In the genomic region with DNA sequence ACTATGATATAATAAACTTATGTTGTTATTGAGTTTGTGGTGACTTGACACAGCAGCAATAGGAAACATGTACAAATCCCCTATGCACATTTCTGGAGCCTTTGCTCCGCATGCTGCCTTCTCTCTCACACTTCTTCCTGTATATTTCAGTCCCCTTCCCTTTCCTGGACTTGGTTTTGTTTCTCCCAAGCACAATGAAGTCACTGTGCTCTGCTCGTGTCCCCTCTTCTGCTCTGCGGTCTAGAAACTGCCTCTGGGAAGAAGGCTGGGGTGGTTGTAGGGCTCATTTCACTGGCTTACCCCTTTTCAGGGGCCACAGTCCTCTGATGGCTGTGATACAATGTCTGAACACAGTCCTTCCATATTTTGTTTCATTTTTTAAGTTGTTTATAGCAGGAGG, we compare ENCODE assay signal across 20 cellular contexts. TPM values are rescaled to one million over a fixed set of nuclear protein-coding genes. Genes with fewer than 3 reads are reported as not detected.
DNase-seq lines count a peak whose midpoint lies in the region; FAIRE-seq and TF ChIP-seq lines count a peak whose summit lies in the region.
"Had no signal": no experiment of that assay in that cellular context is flagged by ENCODE, and none has a peak within 500 bp of the region (broad histone marks: within the 10 kb centered on the region; RNA-seq: fewer than 3 reads in every experiment).

No MANE protein-coding gene starts in this region.

- TF ChIP-seq EP300 in H1 (IDR thresholded peaks at IDR 0.05; ENCODE audit: borderline replicate concordance in 1 of 2, low read depth in 2 of 2, low read length in 2 of 2), result no peak

- POLR2A ChIA-PET in MCF 10A (lab: Yijun Ruan, JAX) (interaction anchor here (1.2 kb wide), 1 partner anchor 17 kb away, joined by 5 read pairs; no protein-coding TSS in a partner anchor), H1 (lab: Charles Lee; ENCODE audit: partially characterized antibody) (no interaction called here)

- no peak for TF ChIP-seq RAD21 in H1 (IDR thresholded peaks at IDR 0.05 in 1 of 2, conservative IDR thresholded peaks at IDR 0.05 in 1 of 2; ENCODE audit: low read depth in 2 of 2, low read length in 2 of 2)

- no peak overlapping the region for H3K56ac ChIP-seq in H1 (replicated peaks; ENCODE audit: insufficient read length, low read depth, low read length)

- TF ChIP-seq CTCF in mammary epithelial cell (conservative IDR thresholded peaks at IDR 0.05 in 1 of 2, IDR thresholded peaks at IDR 0.05 in 1 of 2; ENCODE audit: extremely low read depth in 1 of 2, insufficient read depth in 1 of 2, low read depth in 1 of 2, low read length in 2 of 2) (no peak), MCF 10A (IDR thresholded peaks at IDR 0.05; ENCODE audit: unreplicated experiment) (no peak), H1 (IDR thresholded peaks at IDR 0.05; ENCODE audit: control extremely low read depth in 1 of 3, insufficient read depth in 1 of 3, low read depth in 1 of 3, low read length in 3 of 3) (no peak), neutrophil (IDR thresholded peaks at IDR 0.05) (no peak)

- H3K27ac Mint-ChIP-seq in MCF 10A (ENCODE audit: low read depth, unreplicated experiment), result no peak overlapping the region
- H3K27ac Mint-ChIP-seq: GM23338, IgD-negative memory B cell had no signal

- in situ Hi-C loops in mammary epithelial cell (cut with MboI; ENCODE audit: low sequenced_read_pairs in 2 of 2), result no loop called here

- no peak overlapping the region for H3K4me2 ChIP-seq in mammary epithelial cell (ENCODE audit: insufficient read depth, low read depth, low read length)
- no peak overlapping the region for H3K4me2 ChIP-seq in H1 (ENCODE audit: insufficient read depth in 1 of 2, low read depth in 2 of 2, low read length in 2 of 2)
- H3K4me2 ChIP-seq: A549, BLaER1, GM23338 had no signal

- H3K36me3 Mint-ChIP-seq in MCF 10A (ENCODE audit: insufficient read depth, unreplicated experiment), result no peaks in the 10 kb centered on the region
- H3K36me3 Mint-ChIP-seq: CD14-positive monocyte; CD4-positive, alpha-beta memory T cell; IgD-negative memory B cell had no signal

- no peak overlapping the region for H2BK20ac ChIP-seq in H1 (ENCODE audit: low read length)

- no peak for FAIRE-seq in H1 (lab: Jason Lieb, UNC)
- FAIRE-seq in urothelium cell line (lab: Jason Lieb, UNC), result no peak
- FAIRE-seq: A549, HepG2 had no signal

- no peaks in the 10 kb centered on the region for H3K27me3 Mint-ChIP-seq in MCF 10A (ENCODE audit: insufficient read depth, unreplicated experiment)

- dilution Hi-C loops in mammary epithelial cell (cut with HindIII; ENCODE audit: low sequenced_read_pairs), result no loop called here

- peak overlapping the region; percentile 39 for H2AFZ ChIP-seq in mammary epithelial cell (ENCODE audit: low read depth, low read length)
- 0 out of 2 replicates have a peak overlapping the region, but pooled peaks have one; percentile 8 for H2AFZ ChIP-seq in H1 (ENCODE audit: low read length)
- H2AFZ ChIP-seq: GM23338 had no signal

- CTCF ChIA-PET in mammary epithelial cell (lab: Charles Lee; ENCODE audit: low non-redundant PET), result no interaction called here
- CTCF ChIA-PET in MCF 10A (lab: Yijun Ruan, JAX), result no interaction called here
- CTCF ChIA-PET in H1 (lab: Charles Lee; ENCODE audit: partially characterized antibody), result interaction anchor here (0.6 to 0.7 kb wide), 2 partner anchors 74 to 413 kb away, joined by 3 to 6 read pairs; no protein-coding TSS in a partner anchor

- H4K91ac ChIP-seq in H1 (replicated peaks; ENCODE audit: insufficient read length, low read length), result no peak overlapping the region

- H3K4ac ChIP-seq in H1 (replicated peaks; ENCODE audit: insufficient read length, low read depth, low read length), result no peak overlapping the region

- H3K27me3 ChIP-seq in mammary epithelial cell (ENCODE audit: insufficient read depth, low read length), result no peaks in the 10 kb centered on the region
- H3K27me3 ChIP-seq in H1 (replicated peaks in 1 of 4; ENCODE audit: control insufficient read depth in 3 of 4, extremely low read depth in 1 of 4, insufficient read depth in 3 of 4, low read length in 3 of 4), result no peaks in the 10 kb centered on the region
- peaks cover 4% of the 10 kb centered on the region for H3K27me3 ChIP-seq in neutrophil
- H3K27me3 ChIP-seq: BLaER1 had no signal

- H3K79me2 ChIP-seq in mammary epithelial cell (ENCODE audit: insufficient read depth, low read length), result no peaks in the 10 kb centered on the region
- no peaks in the 10 kb centered on the region for H3K79me2 ChIP-seq in H1 (ENCODE audit: control insufficient read depth in 1 of 2, insufficient read depth in 2 of 2, low read length in 2 of 2)

- DNase-seq in mammary epithelial cell (no peak), MCF 10A (ENCODE audit: unreplicated experiment) (no peak), H1 (ENCODE audit: low read depth in 1 of 2, low spot score in 2 of 2) (no peak), urothelium cell line (ENCODE audit: low spot score) (no peak), NCI-H1092 treated with DMSO at 0.1 percent for 48 hours (lab: John Stamatoyannopoulos, UW) (no peak)
- DNase-seq in NK-92 treated with Interleukin-12 subunit alpha and Interleukin-12 subunit beta, amount 100 ng/mL, for 24 hours (lab: John Stamatoyannopoulos, UW), result no peak
- DNase-seq: Calu3; CD4-positive, alpha-beta memory T cell; DMS79 treated with DMSO at 0.1 percent for 48 hours; GF-D8; H7 had no signal

- intact Hi-C loops in mammary epithelial cell (cut with micrococcal nuclease) (no loop called here), MCF 10A (cut with micrococcal nuclease) (no loop called here)

- no peak overlapping the region for H2BK12ac ChIP-seq in H1 (ENCODE audit: low read depth, low read length)

- no peak overlapping the region for H2BK5ac ChIP-seq in H1 (ENCODE audit: low read depth, low read length)

- no peaks in the 10 kb centered on the region for H3K79me1 ChIP-seq in H1 (ENCODE audit: low read depth, low read length)

- no peak overlapping the region for H2AK5ac ChIP-seq in H1 (ENCODE audit: low read depth, low read length)

- BruUV-seq in mammary epithelial cell (replicated peaks; lab: Mats Ljungman, UMichigan), result no TSS peak
- no TSS peak for BruUV-seq in MCF 10A (replicated peaks; lab: Mats Ljungman, UMichigan)

- H3K23ac ChIP-seq in H1 (ENCODE audit: insufficient read length), result no peak overlapping the region

- H3K9ac ChIP-seq in mammary epithelial cell (ENCODE audit: insufficient read depth, low read length), result no peak overlapping the region
- H3K9ac ChIP-seq in H1 (replicated peaks in 1 of 4; ENCODE audit: extremely low read depth in 1 of 4, low read depth in 3 of 4, low read length in 3 of 4), result no peak overlapping the region
- H3K9ac ChIP-seq: BLaER1 had no signal

- H3K4me1 Mint-ChIP-seq in MCF 10A (ENCODE audit: insufficient read depth, unreplicated experiment), result peaks cover 14% of the 10 kb centered on the region
- H3K4me1 Mint-ChIP-seq: CD4-positive, alpha-beta memory T cell; GM23338; IgD-negative memory B cell had no signal

- H3K4me3 ChIP-seq in mammary epithelial cell (replicated peaks in 1 of 3; ENCODE audit: insufficient read depth in 1 of 3, low read depth in 2 of 3, low read length in 3 of 3), result no peak overlapping the region
- no peak overlapping the region for H3K4me3 ChIP-seq in H1 (ENCODE audit: extremely low read depth in 1 of 4, insufficient read depth in 2 of 4, low read depth in 3 of 4, low read length in 4 of 4)
- H3K4me3 ChIP-seq in neutrophil (ENCODE audit: low read depth in 1 of 2, low read length in 1 of 2), result no peak overlapping the region
- H3K4me3 ChIP-seq: A549, BLaER1, GM23338 had no signal

- no peak overlapping the region for H3K4me3 Mint-ChIP-seq in MCF 10A (ENCODE audit: unreplicated experiment)
- H3K4me3 Mint-ChIP-seq: CD14-positive monocyte; CD4-positive, alpha-beta memory T cell; GM23338; IgD-negative memory B cell had no signal

- H3K36me3 ChIP-seq in mammary epithelial cell (ENCODE audit: insufficient read depth, low read length), result no peaks in the 10 kb centered on the region
- no peaks in the 10 kb centered on the region for H3K36me3 ChIP-seq in H1 (ENCODE audit: control insufficient read depth in 2 of 4, insufficient read depth in 4 of 4, low read length in 3 of 4)
- no peaks in the 10 kb centered on the region for H3K36me3 ChIP-seq in neutrophil
- H3K36me3 ChIP-seq: BLaER1 had no signal

- H3K14ac ChIP-seq in H1 (ENCODE audit: insufficient read length), result no peak overlapping the region

- H2BK15ac ChIP-seq in H1 (ENCODE audit: low read length), result no peak overlapping the region

- H3K9me3 Mint-ChIP-seq in MCF 10A (ENCODE audit: unreplicated experiment), result no peaks in the 10 kb centered on the region
- H3K9me3 Mint-ChIP-seq: GM23338, IgD-negative memory B cell had no signal

- no peak for TF ChIP-seq POLR2A in H1 (IDR thresholded peaks at IDR 0.05; ENCODE audit: control extremely low read depth in 1 of 2, low read depth in 2 of 2, low read length in 2 of 2)

- H3K23me2 ChIP-seq in H1 (ENCODE audit: low read depth, low read length), result no peaks in the 10 kb centered on the region; the same call in 1 of the 2 replicates

- H3K4me1 ChIP-seq in mammary epithelial cell (ENCODE audit: insufficient read depth, low read length) (peaks cover 3% of the 10 kb centered on the region), H1 (replicated peaks in 1 of 4; ENCODE audit: control insufficient read depth in 3 of 4, insufficient read depth in 4 of 4, low read length in 3 of 4) (no peaks in the 10 kb centered on the region), neutrophil (ENCODE audit: control insufficient read depth in 1 of 2, insufficient read depth in 1 of 2, low read depth in 1 of 2, low read length in 1 of 2) (peaks cover 34 to 38% of the 10 kb centered on the region in 2 experiments)
- H3K4me1 ChIP-seq: BLaER1 had no signal

- WGBS in mammary epithelial cell (ENCODE audit: low coverage, missing lambda C conversion rate), result 52% methylated on average over 3 of the region's 3 CpGs
- 81% methylated on average over 3 of the region's 3 CpGs; no CpG with 5 or more reads in 1 of the 2 experiments for WGBS in H1 (ENCODE audit: extremely low coverage in 1 of 2, insufficient coverage in 1 of 2, insufficient read length in 1 of 2, insufficient replicate concordance in 2 of 2, low coverage in 1 of 2, low lambda C conversion rate in 2 of 2, missing lambda C conversion rate in 1 of 2), 2 experiments

- H4K5ac ChIP-seq in H1 (ENCODE audit: insufficient read length, low read depth, low read length), result no peak overlapping the region

- H2BK120ac ChIP-seq in H1 (replicated peaks; ENCODE audit: low read depth, low read length), result no peak overlapping the region

- no peak overlapping the region for H3K18ac ChIP-seq in H1 (ENCODE audit: extremely low read depth, low read length)

- no peaks in the 10 kb centered on the region for H3K9me3 ChIP-seq in mammary epithelial cell (replicated peaks; ENCODE audit: insufficient read depth, low read length)
- no peaks in the 10 kb centered on the region; a peak in 1 of 4 replicates for H3K9me3 ChIP-seq in H1 (ENCODE audit: insufficient read depth in 2 of 2, low read depth in 1 of 2, low read length in 1 of 2)
- no peaks in the 10 kb centered on the region for H3K9me3 ChIP-seq in neutrophil
- H3K9me3 ChIP-seq: A549, BLaER1 had no signal

- H4K20me1 ChIP-seq in mammary epithelial cell (ENCODE audit: insufficient read depth, low read length) (no peaks in the 10 kb centered on the region), H1 (replicated peaks in 1 of 2; ENCODE audit: control insufficient read depth in 1 of 2, insufficient read depth in 2 of 2, low read length in 2 of 2) (no peaks in the 10 kb centered on the region)
- H4K20me1 ChIP-seq: BLaER1 had no signal

- no peak overlapping the region for H3K27ac ChIP-seq in mammary epithelial cell (ENCODE audit: insufficient read depth, low read depth, low read length)
- no peak overlapping the region for H3K27ac ChIP-seq in H1 (ENCODE audit: low read depth, low read length)
- H3K27ac ChIP-seq in neutrophil, result peak overlapping the region; percentile 79
- H3K27ac ChIP-seq: 22Rv1, A549, BLaER1 had no signal

- no peak overlapping the region for H4K8ac ChIP-seq in H1 (ENCODE audit: extremely low read depth, insufficient read depth, low read length)

RNA-seq across cellular contexts. Expression of a gene that starts 15.7 kb away (rescaled TPM):
- total RNA-seq in mammary epithelial cell (under 1 TPM; 0.59 to 0.67 TPM), MCF 10A (2022) (not detected in 2 replicates)
- polyA plus RNA-seq in mammary epithelial cell (0.14 TPM), H1 (2011; rRNA removed) (1.4 and 2.3 TPM in 2 replicates)
- polyA minus RNA-seq in mammary epithelial cell, result not detected
- 1.4 and 1.9 TPM in 2 replicates for total RNA-seq in H1 (2021; fragmentation: NEBNext Ultra II Directional; extraction: Animal tissue kit (Norgen Biotek cat#: 25700))
- polyA plus RNA-seq in H1 (2011; cell fraction: cytosol; rRNA removed), result 2.0 TPM
- 3.2 TPM for polyA plus RNA-seq in H1 (2011; cell fraction: nucleus; rRNA removed)
- polyA plus RNA-seq in H1 (2012, experiment 1 of 2), result 0.73 to 1.6 TPM (median 1.2 TPM) in 4 replicates
- 1.0 TPM for polyA plus RNA-seq in H1 (2012, experiment 2 of 2)
- polyA plus RNA-seq in H1 (2013, experiment 1 of 2), result 0.51 TPM
- 0.53 TPM for polyA plus RNA-seq in H1 (2013, experiment 2 of 2)
- polyA minus RNA-seq in H1 (2011; rRNA and poly(A)+ RNA removed), result 1.4 and 1.6 TPM in 2 replicates
- polyA minus RNA-seq in H1 (2011; cell fraction: cytosol; rRNA and poly(A)+ RNA removed), result 2.0 TPM
- 1.4 TPM for polyA minus RNA-seq in H1 (2011; cell fraction: nucleus; rRNA and poly(A)+ RNA removed)
- polyA plus RNA-seq: AG04450 had no signal

RNA-seq across cellular contexts. Expression of a gene that starts 53.8 kb away (rescaled TPM):
- total RNA-seq in mammary epithelial cell (10 to 100 TPM in 1 of 2 donors, 1 to 10 TPM in 1; 8.0 to 12.7 TPM), MCF 10A (2022) (7.1 and 7.3 TPM in 2 replicates)
- polyA plus RNA-seq in mammary epithelial cell (1.9 TPM), H1 (2011; rRNA removed) (0.55 and 1.3 TPM in 2 replicates)
- 15.3 TPM for polyA minus RNA-seq in mammary epithelial cell
- total RNA-seq in H1 (2021; fragmentation: NEBNext Ultra II Directional; extraction: Animal tissue kit (Norgen Biotek cat#: 25700)), result 11.5 and 11.8 TPM in 2 replicates
- 2.0 TPM for polyA plus RNA-seq in H1 (2011; cell fraction: cytosol; rRNA removed)
- 1.2 TPM for polyA plus RNA-seq in H1 (2011; cell fraction: nucleus; rRNA removed)
- polyA plus RNA-seq in H1 (2012, experiment 1 of 2), result 2.3 to 3.8 TPM (median 2.9 TPM) in 4 replicates
- polyA plus RNA-seq in H1 (2012, experiment 2 of 2), result 0.17 TPM
- polyA plus RNA-seq in H1 (2013, experiment 1 of 2), result 4.7 TPM
- polyA plus RNA-seq in H1 (2013, experiment 2 of 2), result 4.7 TPM
- polyA minus RNA-seq in H1 (2011; rRNA and poly(A)+ RNA removed), result 11.8 and 20.3 TPM in 2 replicates
- polyA minus RNA-seq in H1 (2011; cell fraction: cytosol; rRNA and poly(A)+ RNA removed), result 9.2 TPM
- polyA minus RNA-seq in H1 (2011; cell fraction: nucleus; rRNA and poly(A)+ RNA removed), result 18.3 TPM
